Comparison of ENCODE assay signal across 13 cellular contexts in the genomic region with DNA sequence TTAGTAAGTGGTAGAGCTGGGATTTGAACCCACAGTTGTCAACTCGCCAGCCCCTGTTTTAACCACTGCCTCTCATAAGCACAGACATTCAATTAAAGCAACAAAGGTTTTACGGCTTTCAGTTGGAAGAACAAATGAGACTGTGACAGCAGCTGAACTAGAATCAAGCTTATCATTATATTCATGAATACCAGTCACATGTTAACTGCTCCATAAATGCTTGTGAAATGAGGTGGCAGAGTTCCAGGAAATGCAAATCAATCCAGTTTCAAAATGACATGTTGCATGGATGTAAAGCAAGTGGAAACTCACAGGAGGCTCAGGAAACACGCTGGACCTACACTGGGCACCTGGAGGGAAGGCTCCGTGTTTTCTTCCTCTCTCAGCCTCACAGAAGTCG. TPM values are rescaled to one million over a fixed set of nuclear protein-coding genes. Genes with fewer than 3 reads are reported as not detected.
DNase-seq lines count a peak whose midpoint lies in the region; ATAC-seq, FAIRE-seq and TF ChIP-seq lines count a peak whose summit lies in the region.
"Had no signal": no experiment of that assay in that cellular context is flagged by ENCODE, and none has a peak within 500 bp of the region (broad histone marks: within the 10 kb centered on the region; RNA-seq: fewer than 3 reads in every experiment).

No MANE protein-coding gene starts in this region.

- peaks cover 7% of the 10 kb centered on the region for H3F3A ChIP-seq in smooth muscle cell (ENCODE audit: low read depth)
- H3F3A ChIP-seq in MM.1S (ENCODE audit: insufficient read depth, low read length): no peaks in the 10 kb centered on the region

- TF ChIP-seq CTCF in endothelial cell of umbilical vein (IDR thresholded peaks at IDR 0.05; ENCODE audit: extremely low read depth in 1 of 2, insufficient read depth in 1 of 2, low read depth in 1 of 2, low read length in 2 of 2): no peak
- TF ChIP-seq CTCF in smooth muscle cell (IDR thresholded peaks at IDR 0.05; ENCODE audit: borderline replicate concordance, insufficient read depth, poor library complexity, severe bottlenecking): no peak
- TF ChIP-seq CTCF in MM.1S (IDR thresholded peaks at IDR 0.05; ENCODE audit: low read length): no peak

- no peak overlapping the region for H2AFZ ChIP-seq in endothelial cell of umbilical vein (ENCODE audit: low read depth, low read length)
- H2AFZ ChIP-seq in smooth muscle cell (ENCODE audit: low read depth): no peak overlapping the region
- no peak overlapping the region for H2AFZ ChIP-seq in MM.1S (ENCODE audit: low read length)

- H4K20me1 ChIP-seq in endothelial cell of umbilical vein (replicated peaks; ENCODE audit: control insufficient read depth, extremely low read depth, insufficient read depth, low read length) (no peaks in the 10 kb centered on the region), smooth muscle cell (ENCODE audit: low read depth) (no peaks in the 10 kb centered on the region), MM.1S (ENCODE audit: insufficient read depth, low read length) (no peaks in the 10 kb centered on the region)

- POLR2A ChIA-PET in endothelial cell of umbilical vein (lab: Charles Lee): no interaction called here

- dilution Hi-C loops in endothelial cell of umbilical vein (cut with MboI; ENCODE audit: extremely low pct_ligation_motif_present, low sequenced_read_pairs): no loop called here

- BruUV-seq in endothelial cell of umbilical vein (replicated peaks; lab: Mats Ljungman, UMichigan): no TSS peak

- peak overlapping the region; percentile 82 for H3K4me3 Mint-ChIP-seq in activated CD4-positive, alpha-beta T cell treated with anti-CD3 and anti-CD28 coated beads, Interleukin-2, amount 10 ng/mL, durations not matched to agents 24 days and 14 days
- H3K4me3 Mint-ChIP-seq: activated T-cell treated with anti-CD3 and anti-CD28 coated beads, Interleukin-2, amount 50 U/mL, for 24 hours had no signal

- H3K27ac Mint-ChIP-seq in activated CD4-positive, alpha-beta T cell treated with anti-CD3 and anti-CD28 coated beads, Interleukin-2, amount 10 ng/mL, durations not matched to agents 24 days and 14 days: peak overlapping the region; percentile 45
- H3K27ac Mint-ChIP-seq: activated T-cell treated with anti-CD3 and anti-CD28 coated beads, Interleukin-2, amount 50 U/mL, for 24 hours had no signal

- peaks cover 27 to 65% of the 10 kb centered on the region in 2 experiments for H3K27me3 ChIP-seq in endothelial cell of umbilical vein (ENCODE audit: control insufficient read depth in 2 of 2, insufficient read depth in 2 of 2, low read length in 2 of 2)
- peaks cover 20% of the 10 kb centered on the region for H3K27me3 ChIP-seq in smooth muscle cell (ENCODE audit: low read depth)
- H3K27me3 ChIP-seq in MM.1S (replicated peaks; ENCODE audit: insufficient read depth, low read length): peaks cover 60% of the 10 kb centered on the region

- no peak for DNase-seq in activated CD4-positive, alpha-beta T cell treated with anti-CD3 and anti-CD28 coated beads, Interleukin-2, amount 10 ng/mL, durations not matched to agents 24 days and 14 days
- DNase-seq in activated CD4-positive, alpha-beta T cell treated with anti-CD3 and anti-CD28 coated beads for 48 hours: no peak
- peak; percentile 82 for DNase-seq in NCI-H526 treated with DMSO at 0.1 percent for 48 hours (lab: John Stamatoyannopoulos, UW)
- DNase-seq in endothelial cell of umbilical vein (ENCODE audit: low read depth, low spot score): peak; percentile 11
- no peak for DNase-seq in smooth muscle cell (lab: John Stamatoyannopoulos, UW; ENCODE audit: unreplicated experiment)
- no peak for DNase-seq in SIG-M5 treated with dmso at 0.1 percent for 504 hours (lab: John Stamatoyannopoulos, UW; ENCODE audit: unreplicated experiment)
- no peak for DNase-seq in MM.1S
- DNase-seq: activated T-cell treated with anti-CD3 and anti-CD28 coated beads, Interleukin-2, amount 50 U/mL, for 24 hours; GOT3; RPMI8226; upper lobe of right lung had no signal

- H3K79me2 ChIP-seq in endothelial cell of umbilical vein (ENCODE audit: control insufficient read depth, insufficient read depth, low read length): no peaks in the 10 kb centered on the region
- H3K79me2 ChIP-seq in smooth muscle cell (ENCODE audit: low read depth): no peaks in the 10 kb centered on the region
- H3K79me2 ChIP-seq in MM.1S (ENCODE audit: low read length): no peaks in the 10 kb centered on the region

- WGBS in smooth muscle cell (ENCODE audit: low lambda C conversion rate): 66% methylated on average over 5 of the region's 5 CpGs

- no peak overlapping the region for H3K4me3 ChIP-seq in endothelial cell of umbilical vein (replicated peaks in 1 of 3; ENCODE audit: insufficient read depth in 1 of 3, low read depth in 1 of 3, low read length in 3 of 3)
- H3K4me3 ChIP-seq in smooth muscle cell: no peak overlapping the region
- no peak overlapping the region for H3K4me3 ChIP-seq in MM.1S (ENCODE audit: low read length)
- H3K4me3 ChIP-seq: upper lobe of right lung had no signal

- H3K27me3 Mint-ChIP-seq in activated CD4-positive, alpha-beta T cell treated with anti-CD3 and anti-CD28 coated beads, Interleukin-2, amount 10 ng/mL, durations not matched to agents 24 days and 14 days: peaks cover 30% of the 10 kb centered on the region

- H3K4me2 ChIP-seq in endothelial cell of umbilical vein (ENCODE audit: insufficient read depth, low read length) (no peak overlapping the region), smooth muscle cell (peak overlapping the region; percentile 80), MM.1S (ENCODE audit: low read depth, low read length) (no peak overlapping the region)

- H3K9me3 ChIP-seq in endothelial cell of umbilical vein (replicated peaks; ENCODE audit: control insufficient read depth, insufficient read depth, low read length) (no peaks in the 10 kb centered on the region), smooth muscle cell (replicated peaks; ENCODE audit: low read depth) (peaks cover 5% of the 10 kb centered on the region), MM.1S (replicated peaks; ENCODE audit: insufficient read depth, low read length) (no peaks in the 10 kb centered on the region)

- H3K9me2 ChIP-seq in MM.1S (replicated peaks; ENCODE audit: insufficient read depth, low read length): no peaks in the 10 kb centered on the region

- H3K9me3 Mint-ChIP-seq in activated CD4-positive, alpha-beta T cell treated with anti-CD3 and anti-CD28 coated beads, Interleukin-2, amount 10 ng/mL, durations not matched to agents 24 days and 14 days: peaks cover 10% of the 10 kb centered on the region

- H3K9ac ChIP-seq in endothelial cell of umbilical vein (replicated peaks; ENCODE audit: extremely low read depth, insufficient read depth, low read length) (no peak overlapping the region), smooth muscle cell (ENCODE audit: low read depth) (no peak overlapping the region), MM.1S (ENCODE audit: low read length) (no peak overlapping the region)

- no peak for TF ChIP-seq POLR2A in endothelial cell of umbilical vein (IDR thresholded peaks at IDR 0.05; ENCODE audit: low read depth, low read length)

- peaks cover 47% of the 10 kb centered on the region for H3K4me1 Mint-ChIP-seq in activated CD4-positive, alpha-beta T cell treated with anti-CD3 and anti-CD28 coated beads, Interleukin-2, amount 10 ng/mL, durations not matched to agents 24 days and 14 days

- H3K27ac ChIP-seq in endothelial cell of umbilical vein (ENCODE audit: insufficient read depth, low read depth, low read length) (no peak overlapping the region), smooth muscle cell (ENCODE audit: low read depth) (peak overlapping the region; percentile 54), MM.1S (ENCODE audit: low read length) (no peak overlapping the region)
- H3K27ac ChIP-seq: upper lobe of right lung had no signal

- CTCF ChIA-PET in endothelial cell of umbilical vein (lab: Charles Lee): interaction anchor here (1.0 to 6.6 kb wide), 5 partner anchors 10 to 61 kb away, joined by 3 to 74 read pairs (median 4); no protein-coding TSS in a partner anchor

- H3K36me3 ChIP-seq in endothelial cell of umbilical vein (ENCODE audit: control insufficient read depth in 2 of 2, extremely low read depth in 1 of 2, insufficient read depth in 2 of 2, low read length in 2 of 2): no peaks in the 10 kb centered on the region
- H3K36me3 ChIP-seq in smooth muscle cell (ENCODE audit: low read depth): no peaks in the 10 kb centered on the region
- H3K36me3 ChIP-seq in MM.1S (replicated peaks; ENCODE audit: insufficient read depth, low read length): no peaks in the 10 kb centered on the region
- H3K36me3 ChIP-seq: upper lobe of right lung had no signal

- no peak for FAIRE-seq in endothelial cell of umbilical vein (lab: Jason Lieb, UNC)
- FAIRE-seq: endometrium had no signal

- H3K9me1 ChIP-seq in endothelial cell of umbilical vein (replicated peaks; ENCODE audit: control insufficient read depth, extremely low read depth, insufficient read depth, low read length): no peaks in the 10 kb centered on the region

- H3K4me1 ChIP-seq in endothelial cell of umbilical vein (ENCODE audit: control insufficient read depth, extremely low read depth, insufficient read depth, low read length): peaks cover 6% of the 10 kb centered on the region
- H3K4me1 ChIP-seq in smooth muscle cell (ENCODE audit: low read depth): peaks cover 18% of the 10 kb centered on the region
- H3K4me1 ChIP-seq in MM.1S (ENCODE audit: low read length): 0 out of 2 replicates have a peak, but pooled peaks cover 4% of the 10 kb centered on the region

- ATAC-seq in GM21717 (IDR thresholded peaks at IDR 0.05; ENCODE audit: unreplicated experiment): no peak

- peaks cover 7% of the 10 kb centered on the region for H3K36me3 Mint-ChIP-seq in activated CD4-positive, alpha-beta T cell treated with anti-CD3 and anti-CD28 coated beads, Interleukin-2, amount 10 ng/mL, durations not matched to agents 24 days and 14 days (ENCODE audit: low read depth)

- intact Hi-C loops in activated CD4-positive, alpha-beta T cell treated with anti-CD3 and anti-CD28 coated beads, Interleukin-2, amount 10 ng/mL, durations not matched to agents 24 days and 14 days (cut with micrococcal nuclease): loop anchor here (1.0 to 5.0 kb wide), 2 partner anchors 9 to 127 kb away; no protein-coding TSS in a partner anchor
- intact Hi-C loops in endothelial cell of umbilical vein (cut with micrococcal nuclease): no loop called here

RNA-seq across cellular contexts. Expression of a gene that starts 3.9 kb away (rescaled TPM):
- total RNA-seq in activated CD4-positive, alpha-beta T cell treated with anti-CD3 and anti-CD28 coated beads, Interleukin-2, amount 10 ng/mL, durations not matched to agents 24 days and 14 days: 0.12 and 0.26 TPM in 2 replicates
- total RNA-seq in endothelial cell of umbilical vein: 0.11 TPM in 1 of 2 replicates, not detected in the other
- polyA plus RNA-seq in endothelial cell of umbilical vein: 0.03 and 0.06 TPM in 2 replicates
- 0.01 TPM in 1 of 2 replicates, not detected in the other for polyA plus RNA-seq in endothelial cell of umbilical vein (2011; cell fraction: cytosol; rRNA removed)
- polyA plus RNA-seq in endothelial cell of umbilical vein (2011; cell fraction: nucleus; rRNA removed): 0.05 and 0.08 TPM in 2 replicates
- polyA plus RNA-seq in endothelial cell of umbilical vein (2012): not detected in 2 replicates
- polyA minus RNA-seq in endothelial cell of umbilical vein: 0.17 and 0.19 TPM in 2 replicates
- polyA minus RNA-seq in endothelial cell of umbilical vein (2011; cell fraction: cytosol; rRNA and poly(A)+ RNA removed): not detected
- 0.29 and 0.43 TPM in 2 replicates for polyA minus RNA-seq in endothelial cell of umbilical vein (2011; cell fraction: nucleus; rRNA and poly(A)+ RNA removed)
- total RNA-seq in smooth muscle cell: 0.13 TPM in 1 of 2 replicates, not detected in the other
- polyA plus RNA-seq in smooth muscle cell: not detected in 2 replicates

RNA-seq across cellular contexts. Expression of a gene that starts 25.7 kb away (rescaled TPM):
- not detected in 2 replicates for total RNA-seq in activated CD4-positive, alpha-beta T cell treated with anti-CD3 and anti-CD28 coated beads, Interleukin-2, amount 10 ng/mL, durations not matched to agents 24 days and 14 days
- total RNA-seq in endothelial cell of umbilical vein: not detected in 2 replicates
- polyA plus RNA-seq in endothelial cell of umbilical vein: not detected in 2 replicates
- polyA plus RNA-seq in endothelial cell of umbilical vein (2011; cell fraction: cytosol; rRNA removed): not detected in 2 replicates
- not detected in 2 replicates for polyA plus RNA-seq in endothelial cell of umbilical vein (2011; cell fraction: nucleus; rRNA removed)
- not detected in 2 replicates for polyA plus RNA-seq in endothelial cell of umbilical vein (2012)
- polyA minus RNA-seq in endothelial cell of umbilical vein: not detected in 2 replicates
- not detected for polyA minus RNA-seq in endothelial cell of umbilical vein (2011; cell fraction: cytosol; rRNA and poly(A)+ RNA removed)
- not detected in 2 replicates for polyA minus RNA-seq in endothelial cell of umbilical vein (2011; cell fraction: nucleus; rRNA and poly(A)+ RNA removed)
- total RNA-seq in smooth muscle cell: 4.3 and 4.7 TPM in 2 replicates
- polyA plus RNA-seq in smooth muscle cell: 2.4 and 4.9 TPM in 2 replicates

RNA-seq across cellular contexts. Expression of a gene that starts 44.1 kb away (rescaled TPM):
- not detected in 2 replicates for total RNA-seq in activated CD4-positive, alpha-beta T cell treated with anti-CD3 and anti-CD28 coated beads, Interleukin-2, amount 10 ng/mL, durations not matched to agents 24 days and 14 days
- total RNA-seq in endothelial cell of umbilical vein (not detected in 2 replicates), smooth muscle cell (0.13 TPM in 1 of 2 replicates, not detected in the other)
- polyA plus RNA-seq in endothelial cell of umbilical vein (not detected in 2 replicates), smooth muscle cell (not detected in 2 replicates)
- polyA plus RNA-seq in endothelial cell of umbilical vein (2011; cell fraction: cytosol; rRNA removed): not detected in 2 replicates
- not detected in 2 replicates for polyA plus RNA-seq in endothelial cell of umbilical vein (2011; cell fraction: nucleus; rRNA removed)
- polyA plus RNA-seq in endothelial cell of umbilical vein (2012): not detected in 2 replicates
- polyA minus RNA-seq in endothelial cell of umbilical vein: not detected in 2 replicates
- not detected for polyA minus RNA-seq in endothelial cell of umbilical vein (2011; cell fraction: cytosol; rRNA and poly(A)+ RNA removed)
- not detected in 2 replicates for polyA minus RNA-seq in endothelial cell of umbilical vein (2011; cell fraction: nucleus; rRNA and poly(A)+ RNA removed)
- total RNA-seq: upper lobe of right lung had no signal

Comparison
In these comparisons a context has a peak if more than half of its experiments do, and no peak if none do; other contexts are left out.
1. DNase-seq: peak in NCI-H526 treated with DMSO at 0.1 percent for 48 hours (single experiment) and endothelial cell of umbilical vein (single experiment); none in activated CD4-positive, alpha-beta T cell treated with anti-CD3 and anti-CD28 coated beads, Interleukin-2, amount 10 ng/mL, durations not matched to agents 24 days and 14 days (single experiment), activated CD4-positive, alpha-beta T cell treated with anti-CD3 and anti-CD28 coated beads for 48 hours (single experiment), smooth muscle cell (single experiment), SIG-M5 treated with dmso at 0.1 percent for 504 hours (single experiment) and MM.1S (single experiment).